9 cellular contexts compared by ENCODE assay signal in the genomic region with DNA sequence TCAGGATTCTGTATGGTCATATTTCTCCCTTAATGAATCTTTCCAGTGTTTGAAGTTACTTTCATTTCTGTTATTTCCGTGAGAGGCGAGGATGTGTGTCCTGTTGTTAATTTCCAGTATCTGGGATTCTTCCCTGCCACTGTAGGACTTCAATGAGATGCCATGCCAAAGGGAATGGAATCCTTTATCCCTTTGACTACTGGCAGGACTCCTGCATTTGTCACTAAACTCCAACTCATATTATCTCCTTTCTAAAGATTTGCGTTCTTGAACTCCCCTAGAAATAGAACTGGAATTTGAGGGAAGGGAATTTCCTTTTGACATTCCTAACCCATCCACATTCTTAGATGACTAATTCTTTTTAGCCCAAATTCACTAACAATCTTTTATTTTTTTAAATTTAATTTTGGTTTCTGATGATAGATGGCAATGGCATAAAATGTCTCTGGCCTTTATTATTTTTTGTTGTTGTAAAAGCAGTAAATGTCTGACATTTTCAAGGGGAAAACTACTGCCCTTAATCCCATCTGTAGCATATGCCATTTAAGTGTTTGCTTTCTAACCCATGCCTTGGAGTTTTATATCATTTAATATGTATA.
A peak's percentile ranks its signal among the peaks of the same experiment; 100 is the strongest.
DNase-seq lines count a peak whose midpoint lies in the region; ATAC-seq lines count a peak whose summit lies in the region.
"Had no signal": no experiment of that assay in that cellular context is flagged by ENCODE, and none has a peak within 500 bp of the region (broad histone marks: within the 10 kb centered on the region; RNA-seq: fewer than 3 reads in every experiment).

No MANE protein-coding gene starts in this region.

- H3K4me3 ChIP-seq in stomach smooth muscle (ENCODE audit: low read length in 2 of 2) = peak overlapping the region; percentile 59 to 64
- H3K4me3 ChIP-seq: MG63 had no signal

- ATAC-seq in GM19452 (IDR thresholded peaks at IDR 0.05; ENCODE audit: unreplicated experiment) (peak; percentile 1), HG02642 (IDR thresholded peaks at IDR 0.05; ENCODE audit: poor library complexity, unreplicated experiment) (no peak), HG03196 (IDR thresholded peaks at IDR 0.05; ENCODE audit: unreplicated experiment) (no peak)

- DNase-seq in kidney glomerular epithelial cell (lab: John Stamatoyannopoulos, UW) (peak; percentile 22), NCI-H524 treated with DMSO at 0.1 percent for 48 hours (lab: John Stamatoyannopoulos, UW) (no peak)
- no peak for DNase-seq in activated CD4-positive, alpha-beta T cell treated with anti-CD3 and anti-CD28 coated beads, Interleukin-2, amount 50 U/mL, for 48 hours
- DNase-seq: MG63 had no signal

- H3K36me3 ChIP-seq in stomach smooth muscle (ENCODE audit: control insufficient read depth in 2 of 2, insufficient read depth in 2 of 2, low read length in 2 of 2) = peaks cover 22 to 30% of the 10 kb centered on the region in 2 donors

- peak overlapping the region in 1 of 2 donors; percentile 25 for H3K9ac ChIP-seq in stomach smooth muscle (ENCODE audit: low read length in 2 of 2)

- no peaks in the 10 kb centered on the region for H3K9me3 ChIP-seq in stomach smooth muscle (ENCODE audit: control insufficient read depth in 2 of 2, low read length in 2 of 2)
- H3K9me3 ChIP-seq: MG63 had no signal

- H3K27ac ChIP-seq in angular gyrus (ENCODE audit: low read depth, low read length) (peak overlapping the region; percentile 32), stomach smooth muscle (ENCODE audit: low read length) (peak overlapping the region; percentile 80)

- H3K27me3 ChIP-seq in stomach smooth muscle (ENCODE audit: control insufficient read depth in 1 of 2, insufficient read depth in 2 of 2, low read length in 2 of 2) = no peaks in the 10 kb centered on the region
- H3K27me3 ChIP-seq: MG63 had no signal

- H3K4me1 ChIP-seq in stomach smooth muscle (ENCODE audit: control insufficient read depth, insufficient read depth, low read length) = peaks cover 57% of the 10 kb centered on the region
